Comparison of ENCODE assay signal across 17 cellular contexts in genomic region chr1:14815175-14815882, GRCh38.
DNase-seq lines count a peak whose midpoint lies in the region; ATAC-seq, FAIRE-seq and TF ChIP-seq lines count a peak whose summit lies in the region.
"Had no signal": no experiment of that assay in that cellular context is flagged by ENCODE, and none has a peak within 500 bp of the region (broad histone marks: within the 10 kb centered on the region; RNA-seq: fewer than 3 reads in every experiment).

No MANE protein-coding gene starts in this region.

- peaks cover 9 to 16% (median 14%) of the 10 kb centered on the region in 3 donors for H3K4me1 ChIP-seq in pancreas
- no peaks in the 10 kb centered on the region for H3K4me1 ChIP-seq in smooth muscle cell (ENCODE audit: low read depth)
- H3K4me1 ChIP-seq: testis had no signal

- no peaks in the 10 kb centered on the region for H3K27me3 ChIP-seq in pancreas
- H3K27me3 ChIP-seq in smooth muscle cell (ENCODE audit: low read depth) = no peaks in the 10 kb centered on the region
- H3K27me3 ChIP-seq: right atrium auricular region, testis had no signal

- H3F3A ChIP-seq in smooth muscle cell (ENCODE audit: low read depth) = no peaks in the 10 kb centered on the region

- intact Hi-C loops in pancreas (cut with DNase I) = no loop called here

- ATAC-seq in pancreas = peak; percentile 76 to 93 (median 89)
- ATAC-seq: activated naive CD8-positive, alpha-beta T cell treated with anti-CD3 and anti-CD28 coated beads, Interleukin-2, amount 50 U/mL, for 24 hours; left lobe of liver had no signal

- no peak overlapping the region for H3K4me3 ChIP-seq in pancreas
- no peak overlapping the region for H3K4me3 ChIP-seq in smooth muscle cell
- H3K4me3 ChIP-seq: right atrium auricular region, testis had no signal

- H3K79me2 ChIP-seq in smooth muscle cell (ENCODE audit: low read depth) = no peaks in the 10 kb centered on the region

- H3K9me3 ChIP-seq in pancreas = no peaks in the 10 kb centered on the region
- H3K9me3 ChIP-seq in smooth muscle cell (replicated peaks; ENCODE audit: low read depth) = no peaks in the 10 kb centered on the region
- H3K9me3 ChIP-seq: testis had no signal

- DNase-seq in DMS79 treated with DMSO at 0.1 percent for 48 hours (lab: John Stamatoyannopoulos, UW) = peak; percentile 41
- peak; percentile 17 for DNase-seq in NCI-H2029 (lab: John Stamatoyannopoulos, UW)
- DNase-seq in cerebellum (ENCODE audit: low spot score) = peak; percentile 67
- DNase-seq in pancreas = peak in 5 of 6 donors; percentile 64 to 69 (median 65)
- no peak for DNase-seq in activated effector memory CD4-positive, alpha-beta T cell treated with Interleukin-2 at 50 U/mL for 16 hours
- DNase-seq in smooth muscle cell (lab: John Stamatoyannopoulos, UW; ENCODE audit: unreplicated experiment) = no peak
- DNase-seq in HuH-7 (ENCODE audit: low spot score) = no peak
- DNase-seq: activated CD4-positive, alpha-beta T cell treated with anti-CD3 and anti-CD28 coated beads for 48 hours; activated naive CD8-positive, alpha-beta T cell treated with anti-CD3 and anti-CD28 coated beads, Interleukin-2, amount 50 U/mL, for 24 hours; GOT3; NCI-H1694; NCI-H524 treated with DMSO at 0.1 percent for 48 hours; SHP77; T-helper 1 cell; testis had no signal

- WGBS in pancreas, 2 donors = 6 to 10% methylated on average over 7 of the region's 7 CpGs
- WGBS in smooth muscle cell (ENCODE audit: low lambda C conversion rate) = 88% methylated on average over 7 of the region's 7 CpGs

- H2AFZ ChIP-seq in smooth muscle cell (ENCODE audit: low read depth) = no peak overlapping the region

- H3K36me3 ChIP-seq in pancreas (no peaks in the 10 kb centered on the region), smooth muscle cell (ENCODE audit: low read depth) (no peaks in the 10 kb centered on the region)
- H3K36me3 ChIP-seq: right atrium auricular region had no signal

- H4K20me1 ChIP-seq in smooth muscle cell (ENCODE audit: low read depth) = no peaks in the 10 kb centered on the region

- no peak overlapping the region for H3K4me2 ChIP-seq in smooth muscle cell

- TF ChIP-seq CTCF in pancreas (IDR thresholded peaks at IDR 0.05) (no peak), smooth muscle cell (IDR thresholded peaks at IDR 0.05; ENCODE audit: borderline replicate concordance, insufficient read depth, poor library complexity, severe bottlenecking) (no peak)

- no peak overlapping the region for H3K9ac ChIP-seq in smooth muscle cell (ENCODE audit: low read depth)

- FAIRE-seq in pancreas (lab: Jason Lieb, UNC) = no peak

- H3K27ac ChIP-seq in pancreas = peak overlapping the region; percentile 37 to 76 (median 71)
- no peak overlapping the region for H3K27ac ChIP-seq in smooth muscle cell (ENCODE audit: low read depth)
- H3K27ac ChIP-seq: right atrium auricular region, testis had no signal

Comparison
In these comparisons a context has a peak if more than half of its experiments do, and no peak if none do; other contexts are left out.
1. DNase-seq: peak in DMS79 treated with DMSO at 0.1 percent for 48 hours (single experiment), NCI-H2029 (single experiment), cerebellum (single experiment) and pancreas (5 of 6); none in activated effector memory CD4-positive, alpha-beta T cell treated with Interleukin-2 at 50 U/mL for 16 hours (single experiment), smooth muscle cell (single experiment) and HuH-7 (single experiment).